Comparison of ENCODE assay signal across 8 cellular contexts in the genomic region with DNA sequence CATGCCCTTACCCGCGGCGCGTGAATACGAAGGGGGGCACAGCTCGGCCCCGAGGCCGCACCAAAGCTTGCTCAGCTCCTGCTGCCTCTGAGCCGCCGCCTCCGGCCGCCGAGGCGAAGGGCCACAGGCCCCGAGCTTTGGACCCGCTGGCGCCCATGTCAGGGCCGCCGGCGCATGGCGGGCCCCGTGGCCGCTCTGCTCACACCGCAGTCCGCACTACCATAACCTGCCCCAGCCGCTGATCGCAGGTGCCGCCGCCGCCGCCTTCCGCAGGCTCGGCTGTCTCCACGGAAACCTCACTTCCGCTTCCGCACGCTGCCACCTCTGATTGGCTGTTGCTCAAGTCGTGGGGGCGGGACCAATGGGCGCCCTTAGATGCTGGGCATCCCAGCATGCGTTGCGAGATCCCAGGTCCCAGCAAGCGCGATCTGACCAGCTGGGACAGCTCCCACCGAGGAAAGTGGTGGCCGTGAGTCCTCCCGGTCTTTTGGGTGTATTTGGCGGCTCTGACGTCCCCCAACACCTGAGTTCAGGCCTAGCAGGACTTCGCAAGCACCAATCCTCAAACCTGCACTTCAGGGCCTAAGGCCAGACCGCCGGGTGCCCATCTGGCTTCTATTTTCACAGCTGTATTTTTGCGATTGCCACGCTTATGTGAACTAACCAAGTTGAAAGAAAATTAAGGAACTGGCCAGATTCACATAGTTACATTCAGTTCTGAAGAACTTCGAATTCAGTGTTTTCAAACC. TPM values are rescaled to one million over a fixed set of nuclear protein-coding genes. Genes with fewer than 3 reads are reported as not detected.
A peak's percentile ranks its signal among the peaks of the same experiment; 100 is the strongest.
DNase-seq lines count a peak whose midpoint lies in the region; ATAC-seq and TF ChIP-seq lines count a peak whose summit lies in the region.

A gene with protein sequence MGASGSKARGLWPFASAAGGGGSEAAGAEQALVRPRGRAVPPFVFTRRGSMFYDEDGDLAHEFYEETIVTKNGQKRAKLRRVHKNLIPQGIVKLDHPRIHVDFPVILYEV (minus strand): TSS at position 281 of the 749 bp plus-strand sequence. CDS start 124 bp downstream, at position 157.

- 1 to 3% (median 3%) methylated on average over 52 to 55 of the region's 55 CpGs for WGBS in adipose tissue, 3 donors
- 3 to 6% (median 3%) methylated on average over 33 to 55 of the region's 55 CpGs for WGBS in heart left ventricle, 4 donors

- H3K9me3 Mint-ChIP-seq in T-cell: no peaks in the 10 kb centered on the region

- POLR2A ChIA-PET in T-cell (lab: Charles Lee): interaction anchor here (0.6 to 2.5 kb wide), 5 partner anchors 9 to 103 kb away, joined by 3 to 11 read pairs (median 4); a partner anchor contains a TSS

- intact Hi-C loops in heart left ventricle (cut with DNase I): loop anchor here in 4 of 10 donors (5.0 to 10.0 kb wide), 3 partner anchors 36 to 73 kb away; a partner anchor contains a TSS
- intact Hi-C loops in posterior vena cava (cut with DNase I): no loop called here
- intact Hi-C loops in upper lobe of right lung (cut with DNase I): no loop called here

- peak; percentile 98 for DNase-seq in GM12865 (ENCODE audit: low read depth)
- peak; percentile 54 for DNase-seq in NCI-H1417 treated with DMSO at 0.1 percent for 48 hours (lab: John Stamatoyannopoulos, UW)
- peak; percentile 86 to 97 (median 94) for DNase-seq in T-cell
- DNase-seq in heart left ventricle: peak; percentile 96 to 99 (median 98)
- peak; percentile 99 for DNase-seq in posterior vena cava (ENCODE audit: low spot score)
- peak; percentile 98 for DNase-seq in upper lobe of right lung

- H3K27me3 Mint-ChIP-seq in T-cell: no peaks in the 10 kb centered on the region

- peaks cover 0 to 57% (median 51%) of the 10 kb centered on the region in 9 donors for H3K36me3 ChIP-seq in heart left ventricle
- peaks cover 42% of the 10 kb centered on the region for H3K36me3 ChIP-seq in upper lobe of right lung

- no peaks in the 10 kb centered on the region for H3K9me3 ChIP-seq in heart left ventricle
- H3K9me3 ChIP-seq in upper lobe of right lung: no peaks in the 10 kb centered on the region

- H3K4me1 ChIP-seq in heart left ventricle (peaks cover 5 to 58% (median 40%) of the 10 kb centered on the region in 12 donors), upper lobe of right lung (peaks cover 31% of the 10 kb centered on the region)

- H3K27ac ChIP-seq in adipose tissue (ENCODE audit: low read depth, low read length): peak within 1 kb of the TSS; percentile 10
- H3K27ac ChIP-seq in heart left ventricle: peak within 1 kb of the TSS; percentile 59 to 93 (median 84)
- peak within 1 kb of the TSS; percentile 89 for H3K27ac ChIP-seq in upper lobe of right lung

- H3K4me1 Mint-ChIP-seq in T-cell: peaks cover 15 to 36% (median 25%) of the 10 kb centered on the region in 3 donors

- H3K27me3 ChIP-seq in heart left ventricle (no peaks in the 10 kb centered on the region), upper lobe of right lung (no peaks in the 10 kb centered on the region)

- peak; percentile 28 to 82 for TF ChIP-seq POLR2A in heart left ventricle (IDR thresholded peaks at IDR 0.05)

- CTCF ChIA-PET in T-cell (lab: Charles Lee): interaction anchor here (0.5 to 1.7 kb wide), 6 partner anchors 9 to 100 kb away, joined by 3 to 11 read pairs (median 3); no protein-coding TSS in a partner anchor

- H3K36me3 Mint-ChIP-seq in T-cell: peaks cover 19% of the 10 kb centered on the region

- peak; percentile 84 for ATAC-seq in HG02763 (IDR thresholded peaks at IDR 0.05; ENCODE audit: unreplicated experiment)
- ATAC-seq in T-cell (replicated peaks in 1 of 4): peak; percentile 93 to 96 (median 95)
- peak; percentile 67 to 86 (median 84) for ATAC-seq in heart left ventricle
- peak; percentile 93 for ATAC-seq in upper lobe of right lung

- peak within 1 kb of the TSS; percentile 86 to 92 (median 89) for H3K4me3 Mint-ChIP-seq in T-cell

- TF ChIP-seq CTCF in GM12865 (IDR thresholded peaks at IDR 0.05; ENCODE audit: insufficient read depth, low read depth, low read length, missing control alignments) (no peak), heart left ventricle (IDR thresholded peaks at IDR 0.05) (peak in 1 of 12 donors; percentile 11), upper lobe of right lung (IDR thresholded peaks at IDR 0.05) (no peak)

- H3K4me3 ChIP-seq in GM12865 (ENCODE audit: low read depth, low read length): peak within 1 kb of the TSS; percentile 92
- H3K4me3 ChIP-seq in heart left ventricle: peak within 1 kb of the TSS; percentile 69 to 100 (median 90)
- peak within 1 kb of the TSS; percentile 99 for H3K4me3 ChIP-seq in upper lobe of right lung

- peak within 1 kb of the TSS; percentile 85 to 87 for H3K27ac Mint-ChIP-seq in T-cell

RNA-seq across cellular contexts. Expression of the gene that starts here (rescaled TPM):
- total RNA-seq in T-cell: 10 to 100 TPM; 14.9 to 33.1 (median 26.8) TPM
- polyA plus RNA-seq in adipose tissue: 10 to 100 TPM; 26.3 to 56.5 (median 31.2) TPM
- 10 to 100 TPM; 24.5 to 34.9 (median 29.0) TPM for total RNA-seq in heart left ventricle
- polyA plus RNA-seq in heart left ventricle: 10 to 100 TPM; 27.6 to 68.1 TPM
- 10 to 100 TPM; 19.1 to 22.4 TPM for total RNA-seq in posterior vena cava
- total RNA-seq in upper lobe of right lung: 29.2 TPM

Comparison
In these comparisons a context has a peak if more than half of its experiments do, and no peak if none do; other contexts are left out.
1. Peak in every context shown above with its lines: DNase-seq, ATAC-seq, H3K4me3 ChIP-seq and H3K27ac ChIP-seq.
2. H3K27ac ChIP-seq: peak in every context shown above with its lines; median percentile 89 in upper lobe of right lung; 84 in heart left ventricle; 10 in adipose tissue.